5 cellular contexts compared by ENCODE assay signal in genomic region chr10:14992336-14992735, GRCh38. TPM values are rescaled to one million over a fixed set of nuclear protein-coding genes. Genes with fewer than 3 reads are reported as not detected.
"Had no signal": no experiment of that assay in that cellular context is flagged by ENCODE, and none has a peak within 500 bp of the region (broad histone marks: within the 10 kb centered on the region; RNA-seq: fewer than 3 reads in every experiment).

No MANE protein-coding gene starts in this region.

RNA-seq across cellular contexts. Expression of gene MEIG1, which starts 33.1 kb away (rescaled TPM):
- total RNA-seq: GM23248, H7, HT1080, IMR-90 had no signal
- polyA plus RNA-seq: IMR-90 had no signal

RNA-seq across cellular contexts. Expression of gene OLAH, which starts 51.4 kb away (rescaled TPM):
- total RNA-seq: GM23248, H7, HFFc6, HT1080, IMR-90 had no signal
- polyA plus RNA-seq: GM23248, IMR-90 had no signal
